Comparison of ENCODE assay signal across 6 cellular contexts in the genomic region with DNA sequence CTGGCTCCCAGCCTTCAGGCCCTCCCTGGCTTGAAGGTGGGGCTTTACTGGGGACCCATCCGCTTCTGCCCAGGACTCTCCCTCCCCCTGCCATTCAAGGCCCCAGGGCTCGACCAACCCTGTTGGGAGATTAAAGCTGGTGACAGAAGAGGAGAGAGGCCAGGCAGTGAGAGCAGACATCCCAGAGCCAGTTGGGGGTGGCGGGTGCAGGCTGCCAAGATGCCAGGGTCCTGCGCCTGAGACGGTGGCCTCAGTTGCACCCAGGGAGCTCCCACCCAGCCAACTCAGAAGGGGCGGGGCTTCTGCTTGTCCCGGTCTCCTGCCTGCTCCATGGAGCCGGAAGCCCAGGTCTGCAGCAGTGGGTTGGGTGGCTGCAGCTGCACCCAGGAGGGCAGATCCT.
DNase-seq lines count a peak whose midpoint lies in the region; ATAC-seq, FAIRE-seq and TF ChIP-seq lines count a peak whose summit lies in the region.
"Not testable (repeated sequence)": the region's sequence is repeated elsewhere in the genome, so short reads cannot be mapped to it uniquely, and the experiment has no call there.

No MANE protein-coding gene starts in this region.

- 52 to 89% (median 64%) methylated on average over 2 to 4 of the region's 8 CpGs; no CpG with 5 or more reads in 1 of the 5 donors for WGBS in spleen, 5 donors
- 49% methylated on average over 5 of the region's 8 CpGs; no CpG with 5 or more reads in 1 of the 2 donors for WGBS in testis, 2 donors
- WGBS in upper lobe of left lung, 2 donors = 38 to 77% methylated on average over 3 to 4 of the region's 8 CpGs

- H3K9ac ChIP-seq in kidney (ENCODE audit: low read length in 2 of 2) = not testable (repeated sequence)

- H3K27me3 ChIP-seq in lower lobe of right lung (ENCODE audit: low read depth); spleen (replicated peaks in 1 of 7); testis; upper lobe of left lung: not testable (repeated sequence)

- not testable (repeated sequence) for ATAC-seq in lower lobe of right lung; upper lobe of left lung (ENCODE audit: low FRiP score in 2 of 2)

- intact Hi-C loops in kidney (cut with DNase I); lower lobe of right lung (cut with DNase I); posterior vena cava (cut with DNase I); spleen (cut with DNase I; ENCODE audit: low total_unique reads); testis (cut with DNase I; ENCODE audit: low total_unique reads): not testable (repeated sequence)

- not testable (repeated sequence) for H3K4me1 ChIP-seq in kidney (ENCODE audit: control insufficient read depth in 1 of 2, insufficient read depth in 1 of 2, low read depth in 1 of 2, low read length in 2 of 2); lower lobe of right lung; spleen; testis; upper lobe of left lung

- DNase-seq in kidney = peak; percentile 53
- peak; percentile 7 for DNase-seq in lower lobe of right lung
- peak; percentile 55 for DNase-seq in posterior vena cava (ENCODE audit: low spot score)
- DNase-seq in spleen = peak; percentile 41
- peak; percentile 4 for DNase-seq in testis
- DNase-seq in upper lobe of left lung = peak; percentile 8 to 55

- TF ChIP-seq POLR2A in spleen (IDR thresholded peaks at IDR 0.05); testis (IDR thresholded peaks at IDR 0.05); upper lobe of left lung (IDR thresholded peaks at IDR 0.05): not testable (repeated sequence)

- H3K36me3 ChIP-seq in kidney (ENCODE audit: control insufficient read depth in 1 of 2, insufficient read depth in 2 of 2, low read length in 2 of 2); lower lobe of right lung; spleen; testis (ENCODE audit: low read depth, missing control alignments); upper lobe of left lung: not testable (repeated sequence)

- not testable (repeated sequence) for H3K4me3 ChIP-seq in kidney (ENCODE audit: low read length in 2 of 2); lower lobe of right lung; spleen; testis; upper lobe of left lung

- H3K27ac ChIP-seq in kidney (ENCODE audit: low read depth in 2 of 2, low read length in 2 of 2); lower lobe of right lung; spleen; testis; upper lobe of left lung: not testable (repeated sequence)

- FAIRE-seq in kidney (lab: Jason Lieb, UNC) = not testable (repeated sequence)

- TF ChIP-seq CTCF in kidney (IDR thresholded peaks at IDR 0.05; ENCODE audit: borderline replicate concordance, extremely low read depth, insufficient read depth); lower lobe of right lung (IDR thresholded peaks at IDR 0.05); spleen (IDR thresholded peaks at IDR 0.05 in 8 of 11, conservative IDR thresholded peaks at IDR 0.05 in 3 of 11); testis (IDR thresholded peaks at IDR 0.05); upper lobe of left lung (IDR thresholded peaks at IDR 0.05): not testable (repeated sequence)

- H3K9me3 ChIP-seq in kidney (ENCODE audit: control insufficient read depth in 1 of 2, low read length in 2 of 2); lower lobe of right lung; spleen; testis; upper lobe of left lung: not testable (repeated sequence)

- not testable (repeated sequence) for TF ChIP-seq EP300 in upper lobe of left lung (IDR thresholded peaks at IDR 0.05)

Comparison
In these comparisons a context has a peak if more than half of its experiments do, and no peak if none do; other contexts are left out.
1. DNase-seq: peak in every context shown above with its lines; median percentile 55 in posterior vena cava; 53 in kidney; 41 in spleen; 32 in upper lobe of left lung; 7 in lower lobe of right lung; 4 in testis.